In the genomic region with DNA sequence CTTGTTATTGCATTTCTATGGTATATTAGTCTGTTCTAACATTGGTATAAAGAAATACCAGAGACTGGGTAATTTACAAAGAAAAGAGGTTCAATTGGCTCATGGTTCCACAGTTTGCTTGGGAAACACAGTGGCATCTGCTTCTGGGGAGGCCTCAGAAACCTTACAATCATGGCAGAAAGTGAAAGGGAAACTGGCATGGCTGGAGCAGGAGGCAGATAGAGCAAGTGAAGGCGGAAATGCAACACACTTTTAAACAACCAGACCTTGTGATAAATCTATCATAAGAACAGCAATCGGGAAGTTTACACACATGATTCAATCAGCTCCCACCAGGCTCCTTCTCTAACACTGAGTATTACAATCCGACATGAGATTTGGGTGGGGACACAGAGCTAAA, we compare ENCODE assay signal across 1 cellular context.
TF ChIP-seq lines count a peak whose summit lies in the region.

No MANE protein-coding gene starts in this region.

TF ChIP-seq in HepG2, 621 proteins besides CTCF, POLR2A, EP300 and RAD21 (continued from another document):
- no peak for TF ChIP-seq PATZ1 (CRISPR knock-in tag; IDR thresholded peaks at IDR 0.05)
TF ChIP-seq in HepG2: peak in this region for 0.
